Comparison of ENCODE assay signal across 8 cellular contexts in genomic region chr4:85968945-85969830, GRCh38.
A peak's percentile ranks its signal among the peaks of the same experiment; 100 is the strongest.
DNase-seq lines count a peak whose midpoint lies in the region; ATAC-seq and TF ChIP-seq lines count a peak whose summit lies in the region.

No MANE protein-coding gene starts in this region.

- no peaks in the 10 kb centered on the region for H3K27me3 ChIP-seq in KMS-11 (ENCODE audit: insufficient read depth, low read depth)
- no peaks in the 10 kb centered on the region for H3K27me3 ChIP-seq in RWPE2 (ENCODE audit: insufficient read depth, poor library complexity, severe bottlenecking)

- H3K4me1 ChIP-seq in KMS-11 (ENCODE audit: low read depth, poor library complexity, severe bottlenecking): peaks cover 4% of the 10 kb centered on the region
- H3K4me1 ChIP-seq in RWPE2 (ENCODE audit: insufficient read depth, poor library complexity, severe bottlenecking): no peaks in the 10 kb centered on the region

- H3K27ac ChIP-seq in C4-2B (no peak overlapping the region), KMS-11 (no peak overlapping the region), RWPE2 (ENCODE audit: poor library complexity, severe bottlenecking) (no peak overlapping the region)

- H3K36me3 ChIP-seq in KMS-11 (ENCODE audit: insufficient read depth) (no peaks in the 10 kb centered on the region), RWPE2 (ENCODE audit: low read depth) (no peaks in the 10 kb centered on the region)

- H3K4me3 ChIP-seq in KMS-11 (IDR thresholded peaks at IDR 0.05; ENCODE audit: insufficient read depth, low read depth, low read length) (no peak overlapping the region), RWPE2 (ENCODE audit: severe bottlenecking) (no peak overlapping the region), fibroblast of villous mesenchyme (ENCODE audit: low read depth, low read length) (no peak overlapping the region), lower leg skin (ENCODE audit: low read depth, poor library complexity, severe bottlenecking) (no peak overlapping the region)

- DNase-seq in RWPE2 (ENCODE audit: low spot score) (no peak), fibroblast of villous mesenchyme (ENCODE audit: low read depth) (peak; percentile 68), renal cortical epithelial cell (ENCODE audit: low read depth) (peak; percentile 81), lower leg skin (ENCODE audit: low spot score in 2 of 2) (no peak)
- no peak for DNase-seq in stimulated activated CD4-positive, alpha-beta T cell treated with anti-CD3 and anti-CD28 coated beads, Interleukin-4, amount 100 ng/mL, for 4 hours

- WGBS in lower leg skin, 2 donors: 33 to 35% methylated on average over 3 of the region's 3 CpGs

- intact Hi-C loops in lower leg skin (cut with DNase I; ENCODE audit: low total_unique reads): no loop called here

- no peaks in the 10 kb centered on the region for H4K20me1 ChIP-seq in KMS-11 (ENCODE audit: insufficient read depth)

- no peaks in the 10 kb centered on the region for H3K9me3 ChIP-seq in RWPE2 (ENCODE audit: severe bottlenecking)

- peak; percentile 66 for TF ChIP-seq CTCF in C4-2B (conservative IDR thresholded peaks at IDR 0.05)
- TF ChIP-seq CTCF in KMS-11 (conservative IDR thresholded peaks at IDR 0.05; ENCODE audit: low read depth, low read length): peak; percentile 74
- peak; percentile 81 for TF ChIP-seq CTCF in RWPE2 (IDR thresholded peaks at IDR 0.05; ENCODE audit: poor library complexity, severe bottlenecking)
- peak; percentile 54 for TF ChIP-seq CTCF in fibroblast of villous mesenchyme (IDR thresholded peaks at IDR 0.05; ENCODE audit: insufficient read depth, low read depth, low read length)
- TF ChIP-seq CTCF in lower leg skin (IDR thresholded peaks at IDR 0.05): no peak

- no peaks in the 10 kb centered on the region for H3K79me2 ChIP-seq in KMS-11 (ENCODE audit: insufficient read depth, low read depth)

- H3K4me2 ChIP-seq in KMS-11: no peak overlapping the region

- TF ChIP-seq POLR2A in lower leg skin (IDR thresholded peaks at IDR 0.05): no peak

- peak; percentile 60 for ATAC-seq in GM19452 (IDR thresholded peaks at IDR 0.05; ENCODE audit: unreplicated experiment)
- ATAC-seq in RWPE2 (ENCODE audit: low read depth): peak; percentile 29; the same call in 1 of the 3 replicates

- H3K9ac ChIP-seq in KMS-11: no peak overlapping the region

- H2AFZ ChIP-seq in KMS-11 (ENCODE audit: low read depth): no peak overlapping the region

Comparison
In these comparisons a context has a peak if more than half of its experiments do, and no peak if none do; other contexts are left out.
1. CTCF ChIP-seq: peak in C4-2B (single experiment), KMS-11 (single experiment), RWPE2 (single experiment) and fibroblast of villous mesenchyme (single experiment); none in lower leg skin (0 of 3).
2. DNase-seq: peak in fibroblast of villous mesenchyme (single experiment) and renal cortical epithelial cell (single experiment); none in RWPE2 (single experiment), lower leg skin (0 of 2) and stimulated activated CD4-positive, alpha-beta T cell treated with anti-CD3 and anti-CD28 coated beads, Interleukin-4, amount 100 ng/mL, for 4 hours (0 of 2).